9 cellular contexts compared by ENCODE assay signal in the genomic region with DNA sequence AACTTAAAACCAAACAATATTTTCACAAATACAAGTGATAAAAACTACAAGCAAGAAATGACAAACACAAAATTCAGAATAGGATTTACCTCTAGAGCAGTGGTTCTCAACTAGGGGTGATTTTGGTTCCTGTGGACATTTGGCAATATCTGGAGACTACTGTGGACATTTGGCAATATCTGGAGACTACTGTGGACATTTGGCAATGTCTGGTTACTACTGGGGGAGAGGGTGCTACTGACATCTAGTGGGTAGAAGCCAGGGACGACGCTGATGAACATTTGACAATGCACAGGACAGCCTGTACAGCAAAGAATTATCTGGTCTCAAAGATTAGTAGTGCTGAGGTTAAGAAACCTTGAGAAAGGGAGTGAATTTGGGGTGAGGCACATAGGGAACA.
A peak's percentile ranks its signal among the peaks of the same experiment; 100 is the strongest.
DNase-seq lines count a peak whose midpoint lies in the region; TF ChIP-seq lines count a peak whose summit lies in the region.
"Had no signal": no experiment of that assay in that cellular context is flagged by ENCODE, and none has a peak within 500 bp of the region (broad histone marks: within the 10 kb centered on the region; RNA-seq: fewer than 3 reads in every experiment).

No MANE protein-coding gene starts in this region.

- intact Hi-C loops in Caco-2 (cut with micrococcal nuclease; ENCODE audit: unreplicated experiment) = loop anchor here (1.0 to 5.0 kb wide), 4 partner anchors 72 to 786 kb away; a partner anchor contains a TSS

- H3K27me3 Mint-ChIP-seq in Caco-2 (ENCODE audit: insufficient read depth, unreplicated experiment) (no peaks in the 10 kb centered on the region), progenitor cell of endocrine pancreas (no peaks in the 10 kb centered on the region)

- POLR2A ChIA-PET in Caco-2 (lab: Charles Lee) = no interaction called here

- H3K27me3 ChIP-seq in Caco-2 (replicated peaks; ENCODE audit: control insufficient read depth, insufficient read depth, low read length) (no peaks in the 10 kb centered on the region), suprapubic skin (no peaks in the 10 kb centered on the region)

- H3K4me3 Mint-ChIP-seq in Caco-2 (ENCODE audit: unreplicated experiment) = no peak overlapping the region
- H3K4me3 Mint-ChIP-seq in progenitor cell of endocrine pancreas (ENCODE audit: low read depth) = no peak overlapping the region

- 52% methylated on average over 2 of the region's 2 CpGs for WGBS in suprapubic skin

- no peak overlapping the region for H3K27ac Mint-ChIP-seq in Caco-2 (ENCODE audit: unreplicated experiment)
- H3K27ac Mint-ChIP-seq in progenitor cell of endocrine pancreas = no peak overlapping the region

- CTCF ChIA-PET in Caco-2 (lab: Charles Lee) = no interaction called here

- H3K4me3 ChIP-seq in Caco-2 (ENCODE audit: low read depth, low read length) (no peak overlapping the region), suprapubic skin (no peak overlapping the region)

- TF ChIP-seq CTCF in Caco-2 (IDR thresholded peaks at IDR 0.05; ENCODE audit: insufficient read depth in 1 of 2, low read depth in 1 of 2, low read length in 1 of 2, severe bottlenecking in 1 of 2, unreplicated experiment in 1 of 2) (peak; percentile 26 to 48), VCaP (conservative IDR thresholded peaks at IDR 0.05) (peak; percentile 79), progenitor cell of endocrine pancreas (IDR thresholded peaks at IDR 0.05; ENCODE audit: unreplicated experiment) (no peak), suprapubic skin (IDR thresholded peaks at IDR 0.05) (no peak)

- no peaks in the 10 kb centered on the region for H3K9me3 Mint-ChIP-seq in Caco-2 (ENCODE audit: unreplicated experiment)
- peaks cover 19% of the 10 kb centered on the region for H3K9me3 Mint-ChIP-seq in progenitor cell of endocrine pancreas (ENCODE audit: low read depth)

- no TSS peak for BruUV-seq in Caco-2 (replicated peaks; lab: Mats Ljungman, UMichigan)

- TF ChIP-seq POLR2A in suprapubic skin (IDR thresholded peaks at IDR 0.05) = no peak

- H3K36me3 Mint-ChIP-seq in Caco-2 (ENCODE audit: insufficient read depth, unreplicated experiment) (no peaks in the 10 kb centered on the region), progenitor cell of endocrine pancreas (ENCODE audit: insufficient read depth) (no peaks in the 10 kb centered on the region)

- TF ChIP-seq EP300 in suprapubic skin (IDR thresholded peaks at IDR 0.05) = no peak

- no peaks in the 10 kb centered on the region for H3K36me3 ChIP-seq in Caco-2 (ENCODE audit: control insufficient read depth, insufficient read depth, low read length)
- H3K36me3 ChIP-seq in suprapubic skin = no peaks in the 10 kb centered on the region

- H3K4me1 Mint-ChIP-seq in Caco-2 (ENCODE audit: low read depth, unreplicated experiment) = no peaks in the 10 kb centered on the region
- H3K4me1 Mint-ChIP-seq in progenitor cell of endocrine pancreas (ENCODE audit: low read depth) = no peaks in the 10 kb centered on the region

- DNase-seq in Caco-2 (peak; percentile 50 to 54), HT1080 (ENCODE audit: low read depth) (peak; percentile 10), kidney glomerular epithelial cell (lab: John Stamatoyannopoulos, UW) (peak; percentile 1), SW 1271 (lab: John Stamatoyannopoulos, UW) (no peak), progenitor cell of endocrine pancreas (ENCODE audit: low spot score, unreplicated experiment) (no peak), T-helper 1 cell (no peak), suprapubic skin (ENCODE audit: low spot score in 2 of 2) (no peak)
- DNase-seq: activated CD4-positive, alpha-beta T cell treated with anti-CD3 and anti-CD28 coated beads for 4 hours had no signal

- H3K9me3 ChIP-seq in Caco-2 (no peaks in the 10 kb centered on the region), suprapubic skin (no peaks in the 10 kb centered on the region)

- H3K27ac ChIP-seq in VCaP (no peak overlapping the region), suprapubic skin (no peak overlapping the region)

- H3K4me1 ChIP-seq in Caco-2 (peaks cover 17% of the 10 kb centered on the region), suprapubic skin (no peaks in the 10 kb centered on the region)

Comparison
In these comparisons a context has a peak if more than half of its experiments do, and no peak if none do; other contexts are left out.
1. DNase-seq: peak in Caco-2 (2 of 2), HT1080 (single experiment) and kidney glomerular epithelial cell (single experiment); none in SW 1271 (0 of 2), progenitor cell of endocrine pancreas (single experiment), T-helper 1 cell (0 of 5) and suprapubic skin (0 of 2).
2. CTCF ChIP-seq: peak in Caco-2 (2 of 2) and VCaP (single experiment); none in progenitor cell of endocrine pancreas (single experiment) and suprapubic skin (0 of 2).